In the genomic region with DNA sequence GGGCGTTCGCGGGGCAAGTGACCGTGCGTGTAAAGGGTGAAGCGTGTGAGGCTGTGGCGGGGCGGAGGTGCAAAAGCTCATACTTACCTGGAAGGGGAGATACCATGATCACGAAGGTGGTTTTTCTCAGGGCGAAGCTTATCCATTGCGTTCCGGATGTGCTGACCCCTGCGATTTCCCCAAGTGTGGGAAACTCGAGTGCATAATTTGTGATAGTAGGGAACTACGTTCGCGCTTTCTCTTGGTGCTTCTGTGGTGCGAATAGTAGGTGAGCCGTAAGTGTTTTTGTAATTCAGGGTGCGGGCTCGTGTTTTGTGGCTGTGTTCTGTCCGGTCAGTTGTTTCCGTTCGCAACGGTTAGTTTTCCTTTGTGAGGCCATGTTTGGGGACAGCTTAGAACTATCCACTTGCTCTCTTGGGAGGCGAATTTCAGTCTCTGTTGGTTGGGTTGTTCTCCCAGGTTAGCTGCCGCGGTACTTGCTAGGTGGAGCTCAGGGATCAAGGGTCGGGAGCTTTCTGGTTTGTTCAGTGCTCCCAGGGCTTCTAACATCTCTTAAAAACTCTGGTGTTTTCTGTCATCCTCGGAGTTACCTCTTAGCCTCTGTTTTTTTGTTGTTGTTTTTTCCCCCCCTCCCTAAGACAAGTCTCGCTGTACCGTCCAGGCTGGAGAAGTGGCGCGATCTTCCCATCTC, we compare ENCODE assay signal across 8 cellular contexts. TPM values are rescaled to one million over a fixed set of nuclear protein-coding genes. Genes with fewer than 3 reads are reported as not detected.
DNase-seq lines count a peak whose midpoint lies in the region; ATAC-seq and TF ChIP-seq lines count a peak whose summit lies in the region.
"Not testable (repeated sequence)": the region's sequence is repeated elsewhere in the genome, so short reads cannot be mapped to it uniquely, and the experiment has no call there.

No MANE protein-coding gene starts in this region.

- not testable (repeated sequence) for H3K36me3 ChIP-seq in DOHH2 (ENCODE audit: control insufficient read depth, low read length); GM23338 (ENCODE audit: insufficient read depth); Panc1 (ENCODE audit: control insufficient read depth, insufficient read depth, low read length); esophagus (ENCODE audit: control insufficient read depth in 2 of 2, insufficient read depth in 2 of 2, low read length in 1 of 2)

- not testable (repeated sequence) for H2AFZ ChIP-seq in GM23338

- H3K9me3 ChIP-seq in DOHH2 (ENCODE audit: control insufficient read depth, insufficient read depth, low read length); Panc1 (ENCODE audit: control insufficient read depth, insufficient read depth, low read depth, low read length); esophagus (ENCODE audit: control insufficient read depth in 2 of 2, insufficient read depth in 1 of 2, low read depth in 1 of 2, low read length in 1 of 2): not testable (repeated sequence)

- H3K27me3 ChIP-seq in DOHH2 (ENCODE audit: control insufficient read depth, low read length); GM23338 (ENCODE audit: insufficient read depth); Panc1 (ENCODE audit: control insufficient read depth, insufficient read depth, low read length); esophagus (ENCODE audit: control insufficient read depth in 1 of 2, insufficient read depth in 2 of 2, low read length in 2 of 2): not testable (repeated sequence)

- not testable (repeated sequence) for H3K79me2 ChIP-seq in DOHH2 (ENCODE audit: control insufficient read depth, low read length); GM23338 (replicated peaks; ENCODE audit: insufficient read depth)

- H3K9me3 Mint-ChIP-seq in GM23338; activated T-cell treated with anti-CD3 and anti-CD28 coated beads, Interleukin-2, amount 50 U/mL, for 4 hours; naive B cell: not testable (repeated sequence)

- not testable (repeated sequence) for H3K36me3 Mint-ChIP-seq in GM23338 (ENCODE audit: low read depth); activated T-cell treated with anti-CD3 and anti-CD28 coated beads, Interleukin-2, amount 50 U/mL, for 4 hours (ENCODE audit: insufficient read depth); naive B cell

- H3K27ac ChIP-seq in DOHH2 (ENCODE audit: low read depth, low read length) = peak overlapping the region; percentile 51
- H3K27ac ChIP-seq in GM23338 (ENCODE audit: low read depth) = peak overlapping the region; percentile 72
- not testable (repeated sequence) for H3K27ac ChIP-seq in Panc1 (ENCODE audit: low read length)
- H3K27ac ChIP-seq in esophagus (ENCODE audit: low read depth in 2 of 2, low read length in 1 of 2) = peak overlapping the region; percentile 83 to 87

- not testable (repeated sequence) for H3K4me1 Mint-ChIP-seq in GM23338; activated T-cell treated with anti-CD3 and anti-CD28 coated beads, Interleukin-2, amount 50 U/mL, for 4 hours (ENCODE audit: low read depth); naive B cell

- BruUV-seq in Panc1 (replicated peaks; lab: Mats Ljungman, UMichigan) = TSS peak; percentile 99

- POLR2A ChIA-PET in Panc1 (lab: Charles Lee) = interaction anchor here (1.2 kb wide), 1 partner anchor 184 kb away, joined by 7 read pairs; no protein-coding TSS in a partner anchor

- ATAC-seq in GM23338 (peak; percentile 91), Panc1 (peak; percentile 93), naive B cell (ENCODE audit: low read depth in 2 of 2) (peak; percentile 72 to 74)
- peak; percentile 81 to 85 for ATAC-seq in activated T-cell treated with anti-CD3 and anti-CD28 coated beads, Interleukin-2, amount 50 U/mL, for 4 hours

- not testable (repeated sequence) for TF ChIP-seq CTCF in DOHH2 (IDR thresholded peaks at IDR 0.05; ENCODE audit: low read depth, low read length, poor library complexity, severe bottlenecking); GM23338 (conservative IDR thresholded peaks at IDR 0.05; ENCODE audit: low read depth in 2 of 2); Panc1 (IDR thresholded peaks at IDR 0.05)

- H3K4me3 ChIP-seq in DOHH2 (ENCODE audit: low read length) (peak overlapping the region; percentile 56), GM23338 (peak overlapping the region; percentile 50), Panc1 (ENCODE audit: low read depth in 2 of 2, low read length in 2 of 2) (peak overlapping the region; percentile 37 to 40), esophagus (ENCODE audit: low read depth in 1 of 2, low read length in 2 of 2) (peak overlapping the region; percentile 43 to 52)

- not testable (repeated sequence) for H3K4me1 ChIP-seq in DOHH2 (ENCODE audit: control insufficient read depth, low read length); GM23338 (ENCODE audit: insufficient read depth); Panc1 (ENCODE audit: control insufficient read depth, insufficient read depth, low read length); esophagus (ENCODE audit: control insufficient read depth in 2 of 2, insufficient read depth in 2 of 2, low read length in 1 of 2)

- 1% methylated on average over 29 to 32 of the region's 34 CpGs for WGBS in esophagus, 2 donors

- DNase-seq in GM23338 (ENCODE audit: low spot score) (peak; percentile 96), LHCN-M2 (ENCODE audit: low read depth) (peak; percentile 99), Panc1 (ENCODE audit: low read depth, low spot score) (peak; percentile 98), naive B cell (peak; percentile 92)
- DNase-seq in activated T-cell treated with anti-CD3 and anti-CD28 coated beads, Interleukin-2, amount 50 U/mL, for 4 hours = peak; percentile 75
- peak; percentile 54 to 60 for DNase-seq in stimulated activated CD8-positive, alpha-beta memory T cell treated with anti-CD3 and anti-CD28 coated beads, Interleukin-7, amount 100 ng/mL, for 1 hour (ENCODE audit: low read depth in 2 of 2)

- not testable (repeated sequence) for H3F3A ChIP-seq in DOHH2 (ENCODE audit: control insufficient read depth, insufficient read depth); GM23338 (replicated peaks; ENCODE audit: low read depth)

- H3K4me2 ChIP-seq in DOHH2 (ENCODE audit: low read length) (peak overlapping the region; percentile 58), GM23338 (peak overlapping the region; percentile 66; the same call in 1 of the 2 replicates)

- H3K27me3 Mint-ChIP-seq in GM23338 (ENCODE audit: insufficient read depth, low read depth, poor library complexity); activated T-cell treated with anti-CD3 and anti-CD28 coated beads, Interleukin-2, amount 50 U/mL, for 4 hours (ENCODE audit: low read depth); naive B cell: not testable (repeated sequence)

- H3K4me3 Mint-ChIP-seq in GM23338 (peak overlapping the region; percentile 75), naive B cell (peak overlapping the region; percentile 81 to 96 (median 94))
- peak overlapping the region; percentile 86 for H3K4me3 Mint-ChIP-seq in activated T-cell treated with anti-CD3 and anti-CD28 coated beads, Interleukin-2, amount 50 U/mL, for 4 hours

- CTCF ChIA-PET in Panc1 (lab: Charles Lee) = not testable (repeated sequence)

- H4K20me1 ChIP-seq in DOHH2 (ENCODE audit: control insufficient read depth, insufficient read depth, low read depth, low read length); GM23338 (replicated peaks; ENCODE audit: insufficient read depth): not testable (repeated sequence)

- in situ Hi-C loops in Panc1 (cut with HindIII; ENCODE audit: low pct_unique_long_range_greater_than_20kb, low sequenced_read_pairs) = not testable (repeated sequence)

- H3K9me2 ChIP-seq in DOHH2 (replicated peaks; ENCODE audit: control insufficient read depth, low read length); GM23338 (ENCODE audit: insufficient read depth): not testable (repeated sequence)

- peak overlapping the region; percentile 100 for H3K27ac Mint-ChIP-seq in GM23338
- H3K27ac Mint-ChIP-seq in naive B cell = peak overlapping the region; percentile 98 to 100 (median 99)

- intact Hi-C loops in Panc1 (cut with micrococcal nuclease; ENCODE audit: unreplicated experiment) = not testable (repeated sequence)

TF ChIP-seq in GM23338, 12 proteins besides CTCF, POLR2A, EP300 and RAD21 (continues in another document):
- TF ChIP-seq JUNB (IDR thresholded peaks at IDR 0.05; ENCODE audit: unreplicated experiment) = peak; percentile 53
- peak; percentile 47 for TF ChIP-seq STAT1 (IDR thresholded peaks at IDR 0.05; ENCODE audit: unreplicated experiment)
- TF ChIP-seq ETS1 (IDR thresholded peaks at IDR 0.05) = peak; percentile 89
- TF ChIP-seq CREB1 (CRISPR knock-in tag; IDR thresholded peaks at IDR 0.05; ENCODE audit: low read depth) = peak; percentile 71

RNA-seq across cellular contexts. Expression of gene PPIAL4D, which starts 39.2 kb away (rescaled TPM):
- not detected in 2 replicates for total RNA-seq in GM23338 (2014; rRNA removed; shearing (Covaris generic))
- polyA plus RNA-seq in GM23338 (2016; fragmentation: Nextera tagmentation; extraction: Ambion mirVana) (not detected in 2 replicates), esophagus (not detected), naive B cell (ENCODE audit: low read depth in 6 of 6) (not detected)
- total RNA-seq in LHCN-M2 (2014; rRNA removed) (not detected in 2 replicates), Panc1 (2021; ENCODE audit: unreplicated experiment) (not detected)
- not detected for polyA plus RNA-seq in LHCN-M2 (2012)
- 2.8 TPM for polyA plus RNA-seq in Panc1 (2012; ENCODE audit: insufficient read length)
- total RNA-seq in activated T-cell treated with anti-CD3 and anti-CD28 coated beads, Interleukin-2, amount 50 U/mL, for 4 hours = not detected
